ENCODE assay signal across 13 cellular contexts in genomic region chr1:184494929-184495328, GRCh38.
DNase-seq lines count a peak whose midpoint lies in the region; ATAC-seq, FAIRE-seq and TF ChIP-seq lines count a peak whose summit lies in the region.
"Had no signal": no experiment of that assay in that cellular context is flagged by ENCODE, and none has a peak within 500 bp of the region (broad histone marks: within the 10 kb centered on the region; RNA-seq: fewer than 3 reads in every experiment).

No MANE protein-coding gene starts in this region.

- no peak for FAIRE-seq in H54 (lab: Jason Lieb, UNC)
- FAIRE-seq: D721Med, TTC549, urothelium cell line had no signal

- H3K4me2 ChIP-seq in hepatocyte: no peak overlapping the region

- H3K4me3 ChIP-seq in hepatocyte: no peak overlapping the region

- H3K27ac ChIP-seq in hepatocyte: peak overlapping the region; percentile 12

- DNase-seq in hepatocyte (ENCODE audit: low spot score) (no peak), A172 (ENCODE audit: low spot score) (no peak), H54 (ENCODE audit: insufficient read length, low spot score) (no peak), NCI-H146 treated with DMSO at 0.1 percent for 48 hours (lab: John Stamatoyannopoulos, UW; ENCODE audit: unreplicated experiment) (no peak)
- no peak for DNase-seq in activated CD4-positive, CD25-positive, alpha-beta regulatory T cell treated with anti-CD3 and anti-CD28 coated beads, Interleukin-2, amount 50 U/mL, for 72 hours
- DNase-seq: mesenchymal stem cell, retina had no signal

- no peaks in the 10 kb centered on the region for H3K36me3 ChIP-seq in hepatocyte (replicated peaks; ENCODE audit: insufficient read depth, low read depth)

- H2AFZ ChIP-seq in hepatocyte: no peak overlapping the region

- ATAC-seq in GM18861 (IDR thresholded peaks at IDR 0.05; ENCODE audit: unreplicated experiment) (peak; percentile 50), GM21390 (IDR thresholded peaks at IDR 0.05; ENCODE audit: unreplicated experiment) (peak; percentile 81), HG03060 (IDR thresholded peaks at IDR 0.05; ENCODE audit: low read depth, unreplicated experiment) (peak; percentile 65)

- 99% methylated on average over 4 of the region's 4 CpGs for WGBS in hepatocyte (ENCODE audit: low lambda C conversion rate, missing lambda C conversion rate)

- no peaks in the 10 kb centered on the region for H3K9me2 ChIP-seq in hepatocyte (replicated peaks; ENCODE audit: insufficient read depth)

- no peaks in the 10 kb centered on the region for H3K9me3 ChIP-seq in hepatocyte (ENCODE audit: low read depth)

- H3K27me3 ChIP-seq in hepatocyte: no peaks in the 10 kb centered on the region

- H4K20me1 ChIP-seq in hepatocyte (ENCODE audit: insufficient read depth, poor library complexity, severe bottlenecking): no peaks in the 10 kb centered on the region

- H3K4me1 ChIP-seq in hepatocyte (ENCODE audit: insufficient read depth): peaks cover 24% of the 10 kb centered on the region

- H3K79me2 ChIP-seq in hepatocyte: peaks cover 7% of the 10 kb centered on the region

- TF ChIP-seq CTCF in hepatocyte (IDR thresholded peaks at IDR 0.05; ENCODE audit: poor library complexity): no peak

- no peak for TF ChIP-seq POLR2A in H54 (IDR thresholded peaks at IDR 0.05; ENCODE audit: low read depth, low read length)
